ENCODE assay signal across 8 cellular contexts in the genomic region with DNA sequence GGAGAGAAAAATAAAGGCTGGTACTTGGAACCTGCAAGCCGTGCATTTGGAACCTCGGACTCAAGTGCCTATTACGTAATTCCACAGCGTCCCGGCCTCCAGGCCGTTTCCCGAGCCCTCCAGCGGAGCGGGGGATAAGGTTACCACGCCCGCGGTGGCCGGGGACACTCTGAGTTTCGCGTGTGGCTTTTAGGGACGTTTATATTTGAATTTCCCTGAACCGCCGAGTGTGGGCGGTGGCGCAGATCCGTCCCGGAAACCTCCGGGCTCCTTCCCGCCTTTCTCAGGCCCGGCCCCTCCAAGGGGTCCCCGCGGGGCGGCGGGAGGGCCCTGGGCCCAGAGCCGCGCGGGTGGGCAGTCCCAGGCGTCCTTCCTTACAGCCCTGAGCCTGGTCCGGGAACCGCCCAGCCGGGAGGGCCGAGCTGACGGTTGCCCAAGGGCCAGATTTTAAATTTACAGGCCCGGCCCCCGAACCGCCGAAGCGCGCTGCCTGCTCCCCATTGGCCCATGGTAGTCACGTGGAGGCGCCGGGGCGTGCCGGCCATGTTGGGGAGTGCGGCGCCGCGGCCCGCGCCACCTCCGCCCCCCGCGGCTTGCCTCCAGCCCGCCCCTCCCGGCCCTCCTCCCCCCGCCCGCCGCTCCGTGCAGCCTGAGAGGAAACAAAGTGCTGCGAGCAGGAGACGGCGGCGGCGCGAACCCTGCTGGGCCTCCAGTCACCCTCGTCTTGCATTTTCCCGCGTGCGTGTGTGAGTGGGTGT. TPM values are rescaled to one million over a fixed set of nuclear protein-coding genes. Genes with fewer than 3 reads are reported as not detected.
DNase-seq lines count a peak whose midpoint lies in the region; ATAC-seq and TF ChIP-seq lines count a peak whose summit lies in the region.

A gene with protein sequence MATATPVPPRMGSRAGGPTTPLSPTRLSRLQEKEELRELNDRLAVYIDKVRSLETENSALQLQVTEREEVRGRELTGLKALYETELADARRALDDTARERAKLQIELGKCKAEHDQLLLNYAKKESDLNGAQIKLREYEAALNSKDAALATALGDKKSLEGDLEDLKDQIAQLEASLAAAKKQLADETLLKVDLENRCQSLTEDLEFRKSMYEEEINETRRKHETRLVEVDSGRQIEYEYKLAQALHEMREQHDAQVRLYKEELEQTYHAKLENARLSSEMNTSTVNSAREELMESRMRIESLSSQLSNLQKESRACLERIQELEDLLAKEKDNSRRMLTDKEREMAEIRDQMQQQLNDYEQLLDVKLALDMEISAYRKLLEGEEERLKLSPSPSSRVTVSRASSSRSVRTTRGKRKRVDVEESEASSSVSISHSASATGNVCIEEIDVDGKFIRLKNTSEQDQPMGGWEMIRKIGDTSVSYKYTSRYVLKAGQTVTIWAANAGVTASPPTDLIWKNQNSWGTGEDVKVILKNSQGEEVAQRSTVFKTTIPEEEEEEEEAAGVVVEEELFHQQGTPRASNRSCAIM (plus strand): TSS at position 638 of the 758 bp plus-strand sequence. CDS start 373 bp downstream, outside the sequence.

- under 1% methylated on average over 25 of the region's 74 CpGs for WGBS in suprapubic skin

- peak in 1 of 2 donors; percentile 38 for TF ChIP-seq POLR2A in suprapubic skin (IDR thresholded peaks at IDR 0.05)

- ATAC-seq in HG02623 (IDR thresholded peaks at IDR 0.05; ENCODE audit: unreplicated experiment) (peak; percentile 54), SK-N-SH treated with all-trans-retinoic acid at 6 μM for 48 hours (peak; percentile 82)

- DNase-seq in GM10266 (ENCODE audit: extremely low spot score) (peak; percentile 94), NCI-H1092 treated with DMSO at 0.1 percent for 48 hours (lab: John Stamatoyannopoulos, UW) (peak; percentile 97), germinal center (ENCODE audit: low spot score) (peak; percentile 93), nucleus accumbens (lab: John Stamatoyannopoulos, UW) (peak; percentile 14 to 94 (median 87)), suprapubic skin (ENCODE audit: low spot score in 2 of 2) (peak; percentile 96 to 97)
- DNase-seq in activated naive CD4-positive, alpha-beta T cell treated with anti-CD3 and anti-CD28 coated beads, Interleukin-2, amount 50 U/mL, for 16 hours = peak; percentile 95

- H3K27me3 ChIP-seq in suprapubic skin = no peaks in the 10 kb centered on the region

- no peak for TF ChIP-seq CTCF in GM10266 (IDR thresholded peaks at IDR 0.05; ENCODE audit: control insufficient read depth, insufficient read depth, low read depth, missing control alignments)
- peak in 1 of 2 donors; percentile 12 for TF ChIP-seq CTCF in suprapubic skin (IDR thresholded peaks at IDR 0.05)

- no peak for TF ChIP-seq EP300 in suprapubic skin (IDR thresholded peaks at IDR 0.05)

- H3K4me1 ChIP-seq in suprapubic skin = peaks cover 23% of the 10 kb centered on the region

- no peaks in the 10 kb centered on the region for H3K36me3 ChIP-seq in suprapubic skin

- no peaks in the 10 kb centered on the region for H3K9me3 ChIP-seq in suprapubic skin

- H3K27ac ChIP-seq in suprapubic skin = peak within 1 kb of the TSS; percentile 94

- H3K4me3 ChIP-seq in suprapubic skin = peak within 1 kb of the TSS; percentile 83

TF ChIP-seq in SK-N-SH treated with all-trans-retinoic acid at 6 μM for 48 hours, 23 proteins besides CTCF, POLR2A, EP300 and RAD21:
- no peak for TF ChIP-seq TCF4 (CRISPR knock-in tag; IDR thresholded peaks at IDR 0.05; ENCODE audit: borderline replicate concordance)
- 0 out of 2 replicates have a peak, but pooled peaks have one; percentile 28 for TF ChIP-seq TSHZ2 (CRISPR knock-in tag; IDR thresholded peaks at IDR 0.05)
TF ChIP-seq in SK-N-SH treated with all-trans-retinoic acid at 6 μM for 48 hours: peak in this region for 1.

RNA-seq across cellular contexts. Expression of the gene that starts here (rescaled TPM):
- 10 to 100 TPM; 12.1 to 18.3 (median 14.6) TPM for total RNA-seq in suprapubic skin

Comparison
In these comparisons a context has a peak if more than half of its experiments do, and no peak if none do; other contexts are left out.
1. Peak in every context shown above with its lines: DNase-seq, ATAC-seq, H3K4me3 ChIP-seq and H3K27ac ChIP-seq.